Comparison of ENCODE assay signal across 19 cellular contexts in genomic region chr11:115493488-115493887, GRCh38. TPM values are rescaled to one million over a fixed set of nuclear protein-coding genes. Genes with fewer than 3 reads are reported as not detected.
A peak's percentile ranks its signal among the peaks of the same experiment; 100 is the strongest.
DNase-seq lines count a peak whose midpoint lies in the region; ATAC-seq, FAIRE-seq and TF ChIP-seq lines count a peak whose summit lies in the region.
"Had no signal": no experiment of that assay in that cellular context is flagged by ENCODE, and none has a peak within 500 bp of the region (broad histone marks: within the 10 kb centered on the region; RNA-seq: fewer than 3 reads in every experiment).

No MANE protein-coding gene starts in this region.

- no peak for TF ChIP-seq RAD21 in A549 (conservative IDR thresholded peaks at IDR 0.05 in 1 of 2, IDR thresholded peaks at IDR 0.05 in 1 of 2)

- H3K4me1 ChIP-seq in A549 (peaks cover 73% of the 10 kb centered on the region), Caco-2 (peaks cover 92% of the 10 kb centered on the region), right lobe of liver (peaks cover 0 to 44% (median 13%) of the 10 kb centered on the region in 4 donors), mammary epithelial cell (ENCODE audit: insufficient read depth, low read length) (peaks cover 8% of the 10 kb centered on the region), small intestine (ENCODE audit: control insufficient read depth in 2 of 2, insufficient read depth in 1 of 2, low read depth in 1 of 2, low read length in 1 of 2) (no peaks in the 10 kb centered on the region)

- H3K4me3 Mint-ChIP-seq in Caco-2 (ENCODE audit: unreplicated experiment): peak overlapping the region; percentile 20
- H3K4me3 Mint-ChIP-seq: CD4-positive, alpha-beta T cell; GM23338 had no signal

- H2AFZ ChIP-seq in mammary epithelial cell (ENCODE audit: low read depth, low read length): no peak overlapping the region
- H2AFZ ChIP-seq: GM23338 had no signal

- TF ChIP-seq CTCF in A549 (IDR thresholded peaks at IDR 0.05): no peak
- no peak for TF ChIP-seq CTCF in Caco-2 (IDR thresholded peaks at IDR 0.05; ENCODE audit: insufficient read depth in 1 of 2, low read depth in 1 of 2, low read length in 1 of 2, severe bottlenecking in 1 of 2, unreplicated experiment in 1 of 2)
- TF ChIP-seq CTCF in right lobe of liver (IDR thresholded peaks at IDR 0.05): no peak
- no peak for TF ChIP-seq CTCF in mammary epithelial cell (conservative IDR thresholded peaks at IDR 0.05 in 1 of 2, IDR thresholded peaks at IDR 0.05 in 1 of 2; ENCODE audit: extremely low read depth in 1 of 2, insufficient read depth in 1 of 2, low read depth in 1 of 2, low read length in 2 of 2)

- in situ Hi-C loops in mammary epithelial cell (cut with MboI; ENCODE audit: low sequenced_read_pairs in 2 of 2): no loop called here

- intact Hi-C loops in Caco-2 (cut with micrococcal nuclease; ENCODE audit: unreplicated experiment): no loop called here
- intact Hi-C loops in right lobe of liver (cut with DNase I): no loop called here
- intact Hi-C loops in mammary epithelial cell (cut with micrococcal nuclease): no loop called here

- H3K9me3 ChIP-seq in A549 (no peaks in the 10 kb centered on the region), Caco-2 (no peaks in the 10 kb centered on the region), right lobe of liver (no peaks in the 10 kb centered on the region), mammary epithelial cell (replicated peaks; ENCODE audit: insufficient read depth, low read length) (no peaks in the 10 kb centered on the region), small intestine (ENCODE audit: control insufficient read depth, low read depth) (no peaks in the 10 kb centered on the region)

- peaks cover 85% of the 10 kb centered on the region for H3K4me1 Mint-ChIP-seq in Caco-2 (ENCODE audit: low read depth, unreplicated experiment)

- H3K9me3 Mint-ChIP-seq in Caco-2 (ENCODE audit: unreplicated experiment): no peaks in the 10 kb centered on the region
- H3K9me3 Mint-ChIP-seq: GM23338 had no signal

- no peak overlapping the region for H3K9ac ChIP-seq in mammary epithelial cell (ENCODE audit: insufficient read depth, low read length)

- no peak for ATAC-seq in A549
- ATAC-seq in left lobe of liver: peak; percentile 85
- ATAC-seq in right lobe of liver: peak; percentile 73 to 86 (median 80)
- ATAC-seq: GM23338 had no signal

- POLR2A ChIA-PET in A549 (lab: Yijun Ruan, JAX) (interaction anchor here (1.1 kb wide), 1 partner anchor 10 kb away, joined by 3 read pairs; no protein-coding TSS in a partner anchor), Caco-2 (lab: Charles Lee) (interaction anchor here (0.6 to 1.0 kb wide), 2 partner anchors 8 to 11 kb away, joined by 3 to 10 read pairs; partner anchors contain the start of gene CADM1)

- FAIRE-seq in A549 (lab: Jason Lieb, UNC) (no peak), small intestine (lab: Jason Lieb, UNC) (no peak)
- FAIRE-seq: A204.1, G401.6, GM12891, GM18507, H54 had no signal

- TF ChIP-seq POLR2A in A549 (IDR thresholded peaks at IDR 0.05; ENCODE audit: low read length) (no peak), right lobe of liver (IDR thresholded peaks at IDR 0.05) (no peak)

- peak overlapping the region; percentile 76 for H3K4me2 ChIP-seq in A549
- no peak overlapping the region for H3K4me2 ChIP-seq in mammary epithelial cell (ENCODE audit: insufficient read depth, low read depth, low read length)
- H3K4me2 ChIP-seq: GM23338 had no signal

- no peaks in the 10 kb centered on the region for H3K27me3 ChIP-seq in Caco-2 (replicated peaks; ENCODE audit: control insufficient read depth, insufficient read depth, low read length)
- no peaks in the 10 kb centered on the region for H3K27me3 ChIP-seq in right lobe of liver
- no peaks in the 10 kb centered on the region for H3K27me3 ChIP-seq in mammary epithelial cell (ENCODE audit: insufficient read depth, low read length)
- no peaks in the 10 kb centered on the region for H3K27me3 ChIP-seq in small intestine (ENCODE audit: control insufficient read depth in 2 of 2, insufficient read depth in 2 of 2, low read length in 2 of 2)

- DNase-seq in A549 (ENCODE audit: low read depth in 1 of 2, low spot score in 1 of 2) (no peak), Caco-2 (no peak), left lobe of liver (ENCODE audit: low spot score) (no peak), right lobe of liver (no peak), mammary epithelial cell (no peak), OCI-M1 (lab: John Stamatoyannopoulos, UW) (no peak), small intestine (no peak), NCI-H1436 treated with DMSO at 0.1 percent for 48 hours (lab: John Stamatoyannopoulos, UW) (no peak)
- DNase-seq: AML-193; CD4-positive, alpha-beta T cell; HCEC 1CT; KG1 had no signal

- H3K36me3 ChIP-seq in Caco-2 (ENCODE audit: control insufficient read depth, insufficient read depth, low read length) (no peaks in the 10 kb centered on the region), right lobe of liver (no peaks in the 10 kb centered on the region), mammary epithelial cell (ENCODE audit: insufficient read depth, low read length) (no peaks in the 10 kb centered on the region), small intestine (ENCODE audit: control insufficient read depth in 2 of 2, insufficient read depth in 2 of 2, low read length in 2 of 2) (no peaks in the 10 kb centered on the region)

- no peaks in the 10 kb centered on the region for H3K27me3 Mint-ChIP-seq in Caco-2 (ENCODE audit: insufficient read depth, unreplicated experiment)

- BruUV-seq in Caco-2 (replicated peaks; lab: Mats Ljungman, UMichigan) (no TSS peak), mammary epithelial cell (replicated peaks; lab: Mats Ljungman, UMichigan) (no TSS peak)

- CTCF ChIA-PET in A549 (lab: Yijun Ruan, JAX) (interaction anchor here (0.7 kb wide), 1 partner anchor 68 kb away, joined by 3 read pairs; no protein-coding TSS in a partner anchor), Caco-2 (lab: Charles Lee) (no interaction called here), mammary epithelial cell (lab: Charles Lee; ENCODE audit: low non-redundant PET) (no interaction called here)

- H3K79me2 ChIP-seq in mammary epithelial cell (ENCODE audit: insufficient read depth, low read length): peaks cover 78% of the 10 kb centered on the region

- H3K4me3 ChIP-seq in A549: no peak overlapping the region; the same call in 2 of the 3 replicates
- H3K4me3 ChIP-seq in Caco-2 (ENCODE audit: low read depth, low read length): no peak overlapping the region
- no peak overlapping the region for H3K4me3 ChIP-seq in right lobe of liver
- no peak overlapping the region for H3K4me3 ChIP-seq in mammary epithelial cell (replicated peaks in 1 of 3; ENCODE audit: insufficient read depth in 1 of 3, low read depth in 2 of 3, low read length in 3 of 3)
- H3K4me3 ChIP-seq in small intestine (ENCODE audit: low read depth in 1 of 2, low read length in 2 of 2): no peak overlapping the region
- H3K4me3 ChIP-seq: GM23338 had no signal

- H3K27ac ChIP-seq in A549 (peak overlapping the region; percentile 55 to 65; a peak in 5 of 6 replicates), right lobe of liver (peak overlapping the region in 1 of 3 donors; percentile 1), mammary epithelial cell (ENCODE audit: insufficient read depth, low read depth, low read length) (no peak overlapping the region), small intestine (ENCODE audit: low read depth in 1 of 2, low read length in 1 of 2) (no peak overlapping the region)
- H3K27ac ChIP-seq: C4-2B had no signal

- TF ChIP-seq EP300 in A549 (IDR thresholded peaks at IDR 0.05): no peak

- H4K20me1 ChIP-seq in mammary epithelial cell (ENCODE audit: insufficient read depth, low read length): no peaks in the 10 kb centered on the region

- H3K36me3 Mint-ChIP-seq in Caco-2 (ENCODE audit: insufficient read depth, unreplicated experiment): peaks cover 68% of the 10 kb centered on the region

- dilution Hi-C loops in mammary epithelial cell (cut with HindIII; ENCODE audit: low sequenced_read_pairs): no loop called here

- H3K27ac Mint-ChIP-seq in Caco-2 (ENCODE audit: unreplicated experiment): peak overlapping the region; percentile 43
- H3K27ac Mint-ChIP-seq: CD4-positive, alpha-beta T cell; GM23338 had no signal

- 3% methylated on average over 1 of the region's 1 CpG for WGBS in A549 (ENCODE audit: missing lambda C conversion rate)
- WGBS in right lobe of liver (ENCODE audit: insufficient coverage, low coverage, low lambda C conversion rate, missing lambda C conversion rate): 0% methylated on average over 1 of the region's 1 CpG
- WGBS in mammary epithelial cell (ENCODE audit: low coverage, missing lambda C conversion rate): 92% methylated on average over 1 of the region's 1 CpG
- WGBS in small intestine, 3 donors: 12 to 47% (median 23%) methylated on average over 1 of the region's 1 CpG

TF ChIP-seq in A549, 52 proteins besides CTCF, POLR2A, EP300 and RAD21:
- TF ChIP-seq HOXB13 (CRISPR knock-in tag; IDR thresholded peaks at IDR 0.05; ENCODE audit: low read depth) (no peak), ELK1 (IDR thresholded peaks at IDR 0.05; ENCODE audit: low read depth, low read length) (no peak), KDM5A (IDR thresholded peaks at IDR 0.05) (no peak), SREBF2 (IDR thresholded peaks at IDR 0.05) (no peak), HOXB5 (CRISPR knock-in tag; IDR thresholded peaks at IDR 0.05) (no peak), MAFK (IDR thresholded peaks at IDR 0.05; ENCODE audit: partially characterized antibody) (no peak)
TF ChIP-seq in A549: peak in this region for 0.

RNA-seq across cellular contexts. Expression of gene CADM1, which starts 10.7 kb away (rescaled TPM):
- polyA plus RNA-seq in A549 (2011; rRNA removed): 36.7 and 59.0 TPM in 2 replicates
- polyA plus RNA-seq in A549 (2012; cell fraction: cytosol; rRNA removed): 14.5 and 14.9 TPM in 2 replicates
- polyA plus RNA-seq in A549 (2012; cell fraction: nucleus; rRNA removed): 23.2 and 29.5 TPM in 2 replicates
- polyA plus RNA-seq in A549 (2017; fragmentation: RNase III; extraction: RNeasy Plus Mini Kit Qiagen cat#74134 plus additional on column Dnase treatment): 28.0 to 33.4 TPM (median 33.3 TPM) in 3 replicates
- polyA minus RNA-seq in A549 (2011; rRNA and poly(A)+ RNA removed): 58.6 and 60.9 TPM in 2 replicates
- total RNA-seq in Caco-2 (2022): 440 and 534 TPM in 2 replicates
- 27.2 TPM for total RNA-seq in left lobe of liver
- 10 to 100 TPM; 21.1 to 56.7 (median 30.6) TPM for total RNA-seq in right lobe of liver
- total RNA-seq in mammary epithelial cell: 10 to 100 TPM; 16.9 to 19.3 TPM
- 48.9 TPM for polyA plus RNA-seq in mammary epithelial cell
- 85.6 TPM for polyA minus RNA-seq in mammary epithelial cell
- 1 to 10 TPM; 2.2 to 8.5 (median 3.1) TPM for polyA plus RNA-seq in small intestine

Comparison
In these comparisons a context has a peak if more than half of its experiments do, and no peak if none do; other contexts are left out.
1. ATAC-seq: peak in left lobe of liver (single experiment) and right lobe of liver (4 of 4); none in A549 (0 of 2).
2. H3K27ac ChIP-seq: peak in A549 (2 of 2); none in mammary epithelial cell (single experiment) and small intestine (0 of 2).